8 cellular contexts compared by ENCODE assay signal in the genomic region with DNA sequence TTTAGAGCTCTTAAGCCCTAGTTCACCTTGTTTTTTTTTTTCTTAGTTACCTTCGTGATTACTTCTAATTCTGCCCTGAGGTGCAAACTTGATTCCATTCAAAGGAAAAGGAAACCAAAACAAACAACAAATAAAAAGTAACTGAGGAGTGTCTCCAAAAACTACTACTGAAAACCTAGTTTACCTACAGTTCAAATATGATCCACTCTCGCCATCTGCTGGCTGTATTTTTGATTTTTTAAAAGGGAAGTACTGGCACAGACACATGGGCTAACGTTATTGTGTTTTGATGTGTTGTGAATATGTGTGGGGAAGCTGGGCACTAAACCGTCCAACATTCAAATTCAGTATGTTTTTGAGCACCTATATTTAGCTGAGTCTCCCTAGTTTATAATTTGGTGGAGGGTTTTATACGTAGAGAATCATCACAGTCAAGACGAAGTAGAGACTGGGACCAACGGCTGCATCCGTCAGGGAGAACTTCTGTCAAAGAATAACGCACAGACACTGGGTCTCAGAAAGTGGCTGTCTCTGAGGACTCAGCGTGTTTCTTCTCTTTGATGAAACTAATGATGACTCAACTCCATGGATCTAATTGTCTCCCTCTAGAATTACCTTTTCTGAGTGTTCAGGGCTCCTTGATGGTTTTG.
DNase-seq lines count a peak whose midpoint lies in the region; ATAC-seq, FAIRE-seq and TF ChIP-seq lines count a peak whose summit lies in the region.

No MANE protein-coding gene starts in this region.

- H4K20me1 ChIP-seq in astrocyte (ENCODE audit: insufficient read depth, low read length) = no peaks in the 10 kb centered on the region

- H3K36me3 ChIP-seq in astrocyte (ENCODE audit: insufficient read depth, low read length) = no peaks in the 10 kb centered on the region

- peak; percentile 87 for FAIRE-seq in astrocyte (lab: Jason Lieb, UNC)

- H3K4me1 Mint-ChIP-seq in astrocyte (ENCODE audit: low read depth, unreplicated experiment) = peaks cover 4% of the 10 kb centered on the region

- no peaks in the 10 kb centered on the region for H3K36me3 Mint-ChIP-seq in astrocyte (ENCODE audit: low read depth, unreplicated experiment)

- ATAC-seq in HG03139 (IDR thresholded peaks at IDR 0.05; ENCODE audit: unreplicated experiment) = peak; percentile 81
- no peak for ATAC-seq in HG03457 (IDR thresholded peaks at IDR 0.05; ENCODE audit: unreplicated experiment)

- no peaks in the 10 kb centered on the region for H3K27me3 Mint-ChIP-seq in astrocyte (ENCODE audit: low read depth, unreplicated experiment)

- peak overlapping the region; percentile 19 for H3K27ac ChIP-seq in astrocyte (ENCODE audit: low read depth, low read length)

- no peaks in the 10 kb centered on the region for H3K27me3 ChIP-seq in astrocyte (ENCODE audit: insufficient read depth, low read length)

- DNase-seq in AG08396 (ENCODE audit: low spot score) (peak; percentile 46), GM13976 (ENCODE audit: low spot score) (peak; percentile 56), NCI-H345 (lab: John Stamatoyannopoulos, UW) (peak; percentile 83), astrocyte (ENCODE audit: low read depth) (peak; percentile 40), iPS-NIHi11 (ENCODE audit: low spot score) (peak; percentile 48), stromal cell of bone marrow (ENCODE audit: low read depth) (peak; percentile 54)

- in situ Hi-C loops in GM13976 (cut with MboI; ENCODE audit: low sequenced_read_pairs, unreplicated experiment) = loop anchor here (25.0 kb wide), 2 partner anchors 857 to 982 kb away; no protein-coding TSS in a partner anchor

- peak; percentile 40 for TF ChIP-seq CTCF in GM13976 (IDR thresholded peaks at IDR 0.05; ENCODE audit: borderline replicate concordance, control extremely low read depth, extremely low read depth, insufficient read depth, missing control alignments)
- peak; percentile 61 for TF ChIP-seq CTCF in astrocyte (IDR thresholded peaks at IDR 0.05; ENCODE audit: insufficient read depth, low read depth, low read length)

- no peak overlapping the region for H3K27ac Mint-ChIP-seq in astrocyte (ENCODE audit: unreplicated experiment)

- H3K79me2 ChIP-seq in astrocyte (ENCODE audit: insufficient read depth, low read length) = no peaks in the 10 kb centered on the region

- peak overlapping the region; percentile 21 for H3K4me3 ChIP-seq in astrocyte (ENCODE audit: insufficient read depth, low read depth, low read length)

- no peak overlapping the region for H3K4me3 Mint-ChIP-seq in astrocyte (ENCODE audit: unreplicated experiment)

- H3K9me3 ChIP-seq in astrocyte (ENCODE audit: insufficient read depth, low read depth, low read length) = no peaks in the 10 kb centered on the region

- no peaks in the 10 kb centered on the region for H3K9me3 Mint-ChIP-seq in astrocyte (ENCODE audit: unreplicated experiment)

- H3K9ac ChIP-seq in astrocyte (ENCODE audit: low read length) = peak overlapping the region; percentile 63

- H3K4me2 ChIP-seq in astrocyte (ENCODE audit: low read length) = peak overlapping the region; percentile 84

- H2AFZ ChIP-seq in astrocyte (ENCODE audit: low read depth, low read length) = peak overlapping the region; percentile 64

- H3K4me1 ChIP-seq in astrocyte (ENCODE audit: insufficient read depth, low read length) = peaks cover 12% of the 10 kb centered on the region
